7 cellular contexts compared by ENCODE assay signal in the genomic region with DNA sequence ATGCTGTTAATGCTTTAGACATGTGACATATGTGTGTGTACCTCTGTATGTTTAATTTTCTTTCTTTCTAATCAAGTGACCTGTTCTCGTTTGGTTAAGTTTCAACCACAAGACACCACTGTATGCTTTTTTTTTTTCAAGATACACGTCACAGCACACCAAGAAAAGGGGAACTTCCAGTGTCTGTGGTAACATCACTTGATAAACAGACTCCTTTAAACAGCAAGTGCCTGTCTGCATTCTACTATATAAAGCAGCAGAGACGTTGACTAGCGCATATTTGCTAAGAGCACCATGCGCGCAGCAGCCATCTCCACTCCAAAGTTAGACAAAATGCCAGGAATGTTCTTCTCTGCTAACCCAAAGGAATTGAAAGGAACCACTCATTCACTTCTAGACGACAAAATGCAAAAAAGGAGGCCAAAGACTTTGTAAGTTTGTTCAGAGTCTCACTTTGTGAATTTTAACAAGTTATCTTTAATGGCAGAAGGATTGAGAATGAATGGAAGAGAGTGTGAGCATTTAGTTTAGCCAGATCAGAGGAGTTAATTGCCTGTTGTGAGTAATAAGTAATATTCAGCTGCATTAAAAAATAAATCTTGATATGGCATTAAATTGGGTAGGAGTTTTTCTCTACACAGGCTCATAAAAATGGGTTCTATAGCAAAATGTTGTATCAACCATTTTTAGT. TPM values are rescaled to one million over a fixed set of nuclear protein-coding genes. Genes with fewer than 3 reads are reported as not detected.
A peak's percentile ranks its signal among the peaks of the same experiment; 100 is the strongest.
DNase-seq lines count a peak whose midpoint lies in the region; ATAC-seq and FAIRE-seq lines count a peak whose summit lies in the region.

A gene with protein sequence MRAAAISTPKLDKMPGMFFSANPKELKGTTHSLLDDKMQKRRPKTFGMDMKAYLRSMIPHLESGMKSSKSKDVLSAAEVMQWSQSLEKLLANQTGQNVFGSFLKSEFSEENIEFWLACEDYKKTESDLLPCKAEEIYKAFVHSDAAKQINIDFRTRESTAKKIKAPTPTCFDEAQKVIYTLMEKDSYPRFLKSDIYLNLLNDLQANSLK (plus strand): TSS at position 275 of the 691 bp plus-strand sequence. CDS start 20 bp downstream, at position 295.

- ATAC-seq in GM19351 (IDR thresholded peaks at IDR 0.05; ENCODE audit: unreplicated experiment): peak; percentile 79
- peak; percentile 89 for ATAC-seq in HG03196 (IDR thresholded peaks at IDR 0.05; ENCODE audit: unreplicated experiment)
- peak; percentile 75 for ATAC-seq in sciatic nerve

- peak within 1 kb of the TSS; percentile 39 to 53 for H3K9ac ChIP-seq in duodenal mucosa (ENCODE audit: low read depth in 1 of 2, low read length in 2 of 2)

- no peaks in the 10 kb centered on the region for H3K36me3 ChIP-seq in duodenal mucosa (ENCODE audit: control insufficient read depth in 1 of 2, insufficient read depth in 2 of 2, low read length in 2 of 2)

- DNase-seq in activated CD4-positive, CD25-positive, alpha-beta regulatory T cell (lab: John Stamatoyannopoulos, UW): peak; percentile 25 to 47 (median 38)
- DNase-seq in sciatic nerve (ENCODE audit: low spot score) (peak; percentile 62), NCI-H345 treated with DMSO at 0.1 percent for 48 hours (lab: John Stamatoyannopoulos, UW; ENCODE audit: unreplicated experiment) (no peak), urothelium cell line (ENCODE audit: low spot score) (no peak)

- H3K27ac ChIP-seq in duodenal mucosa (ENCODE audit: low read depth, low read length): no peak within 1 kb of the TSS

- intact Hi-C loops in sciatic nerve (cut with DNase I): no loop called here

- no peaks in the 10 kb centered on the region for H3K9me3 ChIP-seq in duodenal mucosa (ENCODE audit: control insufficient read depth in 1 of 2, low read length in 2 of 2)

- FAIRE-seq in urothelium cell line (lab: Jason Lieb, UNC): no peak

- H3K4me3 ChIP-seq in duodenal mucosa (ENCODE audit: low read depth in 1 of 2, low read length in 2 of 2): peak within 1 kb of the TSS; percentile 53 to 65

- peaks cover 3 to 4% of the 10 kb centered on the region in 2 donors for H3K4me1 ChIP-seq in duodenal mucosa (ENCODE audit: control insufficient read depth in 1 of 2, insufficient read depth in 2 of 2, low read length in 2 of 2)

- no peaks in the 10 kb centered on the region for H3K27me3 ChIP-seq in duodenal mucosa (ENCODE audit: control insufficient read depth in 1 of 2, insufficient read depth in 2 of 2, low read length in 2 of 2)

RNA-seq across cellular contexts. Expression of the gene that starts here (rescaled TPM):
- total RNA-seq in sciatic nerve: 137 TPM

Comparison
In these comparisons a context has a peak if more than half of its experiments do, and no peak if none do; other contexts are left out.
1. DNase-seq: peak in activated CD4-positive, CD25-positive, alpha-beta regulatory T cell (4 of 4) and sciatic nerve (single experiment); none in NCI-H345 treated with DMSO at 0.1 percent for 48 hours (single experiment) and urothelium cell line (single experiment).
2. Peak in every context shown above with its lines, with median percentiles within 50 percentile points of each other: ATAC-seq.